Comparison of ENCODE assay signal across 8 cellular contexts in genomic region chr10:119305860-119306513, GRCh38.
A peak's percentile ranks its signal among the peaks of the same experiment; 100 is the strongest.
DNase-seq lines count a peak whose midpoint lies in the region; ATAC-seq and TF ChIP-seq lines count a peak whose summit lies in the region.

No MANE protein-coding gene starts in this region.

- DNase-seq in NCI-H1436 (lab: John Stamatoyannopoulos, UW): peak; percentile 17
- no peak for DNase-seq in NCI-H1436 treated with DMSO at 0.1 percent for 48 hours (lab: John Stamatoyannopoulos, UW)
- peak; percentile 76 for DNase-seq in NOMO-1 treated with dmso at 0.1 percent for 144 hours (lab: John Stamatoyannopoulos, UW; ENCODE audit: unreplicated experiment)
- peak; percentile 72 for DNase-seq in activated T-cell treated with anti-CD3 and anti-CD28 coated beads for 1 hour (ENCODE audit: low read depth)
- peak; percentile 95 for DNase-seq in fibroblast of mammary gland (ENCODE audit: low read depth)
- DNase-seq in retinal pigment epithelial cell (ENCODE audit: low read depth): peak; percentile 95
- no peak for DNase-seq in NCI-H2227 treated with DMSO at 0.1 percent for 48 hours (lab: John Stamatoyannopoulos, UW)

- ATAC-seq in HG02973 (IDR thresholded peaks at IDR 0.05; ENCODE audit: unreplicated experiment): peak; percentile 63

- H3K4me3 ChIP-seq in fibroblast of mammary gland (ENCODE audit: control insufficient read depth, low read depth, low read length) (no peak overlapping the region), retinal pigment epithelial cell (ENCODE audit: low read length) (no peak overlapping the region)

- no peak for TF ChIP-seq CTCF in fibroblast of mammary gland (conservative IDR thresholded peaks at IDR 0.05; ENCODE audit: control insufficient read depth, insufficient read depth, low read depth, low read length)
- TF ChIP-seq CTCF in retinal pigment epithelial cell (conservative IDR thresholded peaks at IDR 0.05; ENCODE audit: low read depth, low read length): no peak

Comparison
In these comparisons a context has a peak if more than half of its experiments do, and no peak if none do; other contexts are left out.
1. DNase-seq: peak in NCI-H1436 (single experiment), NOMO-1 treated with dmso at 0.1 percent for 144 hours (single experiment), activated T-cell treated with anti-CD3 and anti-CD28 coated beads for 1 hour (single experiment), fibroblast of mammary gland (single experiment) and retinal pigment epithelial cell (single experiment); none in NCI-H1436 treated with DMSO at 0.1 percent for 48 hours (single experiment) and NCI-H2227 treated with DMSO at 0.1 percent for 48 hours (single experiment).